In genomic region chr5:168347786-168348414, GRCh38 we compare ENCODE assay signal across 19 cellular contexts. TPM values are rescaled to one million over a fixed set of nuclear protein-coding genes. Genes with fewer than 3 reads are reported as not detected.
DNase-seq lines count a peak whose midpoint lies in the region; ATAC-seq, FAIRE-seq and TF ChIP-seq lines count a peak whose summit lies in the region.
"Had no signal": no experiment of that assay in that cellular context is flagged by ENCODE, and none has a peak within 500 bp of the region (broad histone marks: within the 10 kb centered on the region; RNA-seq: fewer than 3 reads in every experiment).

No MANE protein-coding gene starts in this region.

- intact Hi-C loops in Calu3 (cut with micrococcal nuclease; ENCODE audit: unreplicated experiment), result loop anchor here (2.0 kb wide), 4 partner anchors 17 to 57 kb away; partner anchors contain the start of gene WWC1

- peaks cover 62% of the 10 kb centered on the region for H3K36me3 Mint-ChIP-seq in Calu3 (ENCODE audit: insufficient read depth, unreplicated experiment)
- H3K36me3 Mint-ChIP-seq in nephron (ENCODE audit: low read depth), result no peaks in the 10 kb centered on the region
- peaks cover 4% of the 10 kb centered on the region for H3K36me3 Mint-ChIP-seq in nephron progenitor cell (ENCODE audit: low read depth)
- H3K36me3 Mint-ChIP-seq: CD8-positive, alpha-beta memory T cell had no signal

- H3K18ac ChIP-seq in H1 (ENCODE audit: extremely low read depth, low read length), result no peak overlapping the region

- no peak overlapping the region for H3K27ac ChIP-seq in H1 (ENCODE audit: low read depth, low read length)
- H3K27ac ChIP-seq: vagina had no signal

- H2BK120ac ChIP-seq in H1 (replicated peaks; ENCODE audit: low read depth, low read length), result no peak overlapping the region

- H3K79me1 ChIP-seq in H1 (ENCODE audit: low read depth, low read length), result peaks cover 7% of the 10 kb centered on the region

- 90% methylated on average over 6 of the region's 6 CpGs; no CpG with 5 or more reads in 1 of the 2 experiments for WGBS in H1 (ENCODE audit: extremely low coverage in 1 of 2, insufficient coverage in 1 of 2, insufficient read length in 1 of 2, insufficient replicate concordance in 2 of 2, low coverage in 1 of 2, low lambda C conversion rate in 2 of 2, missing lambda C conversion rate in 1 of 2), 2 experiments

- H3K27me3 Mint-ChIP-seq in Calu3 (ENCODE audit: unreplicated experiment), result no peaks in the 10 kb centered on the region
- no peaks in the 10 kb centered on the region for H3K27me3 Mint-ChIP-seq in nephron (ENCODE audit: low read depth)
- H3K27me3 Mint-ChIP-seq in nephron progenitor cell (ENCODE audit: low read depth, poor library complexity), result peaks cover 10% of the 10 kb centered on the region

- no peak overlapping the region for H4K91ac ChIP-seq in H1 (replicated peaks; ENCODE audit: insufficient read length, low read length)

- H2BK15ac ChIP-seq in H1 (ENCODE audit: low read length), result no peak overlapping the region; the same call in 1 of the 2 replicates

- no peak overlapping the region for H3K4me3 ChIP-seq in H1 (ENCODE audit: extremely low read depth in 1 of 4, insufficient read depth in 2 of 4, low read depth in 3 of 4, low read length in 4 of 4)
- H3K4me3 ChIP-seq: vagina had no signal

- H3K56ac ChIP-seq in H1 (replicated peaks; ENCODE audit: insufficient read length, low read depth, low read length), result no peak overlapping the region

- CTCF ChIA-PET in Calu3 (lab: Charles Lee) (interaction anchor here (0.5 to 6.3 kb wide), 15 partner anchors 8 to 78 kb away, joined by 3 to 38 read pairs (median 6); partner anchors contain the start of gene WWC1), H1 (lab: Charles Lee; ENCODE audit: partially characterized antibody) (interaction anchor here (0.6 to 5.8 kb wide), 16 partner anchors 9 to 78 kb away, joined by 3 to 46 read pairs (median 4); no protein-coding TSS in a partner anchor)

- no peaks in the 10 kb centered on the region for H3K27me3 ChIP-seq in H1 (replicated peaks in 1 of 4; ENCODE audit: control insufficient read depth in 3 of 4, extremely low read depth in 1 of 4, insufficient read depth in 3 of 4, low read length in 3 of 4)
- H3K27me3 ChIP-seq: vagina had no signal

- peak; percentile 73 for DNase-seq in Calu3
- peak; percentile 78 for DNase-seq in HT-29 (ENCODE audit: low spot score)
- DNase-seq in H1 (ENCODE audit: low read depth in 1 of 2, low spot score in 2 of 2), result no peak
- no peak for DNase-seq in nephron progenitor cell
- DNase-seq in dermis blood vessel endothelial cell, result no peak
- no peak for DNase-seq in foreskin melanocyte
- DNase-seq: amygdala; CD8-positive, alpha-beta memory T cell; cerebellar nuclear complex; EL; left cardiac atrium; NCI-H1436; NCI-H226; stimulated activated CD4-positive, alpha-beta T cell treated with anti-CD3 and anti-CD28 coated beads, Interleukin-1b, Interleukin-23, amount 100 ng/mL, for 48 hours had no signal

- H3K4me2 ChIP-seq in H1 (ENCODE audit: insufficient read depth in 1 of 2, low read depth in 2 of 2, low read length in 2 of 2), result no peak overlapping the region; a peak in 1 of 4 replicates

- no peak for TF ChIP-seq EP300 in H1 (IDR thresholded peaks at IDR 0.05; ENCODE audit: borderline replicate concordance in 1 of 2, low read depth in 2 of 2, low read length in 2 of 2)

- H4K20me1 ChIP-seq in H1 (replicated peaks in 1 of 2; ENCODE audit: control insufficient read depth in 1 of 2, insufficient read depth in 2 of 2, low read length in 2 of 2), result peaks cover 4 to 15% of the 10 kb centered on the region in 2 experiments

- peaks cover 87% of the 10 kb centered on the region for H3K4me1 Mint-ChIP-seq in Calu3 (ENCODE audit: low read depth, unreplicated experiment)
- peaks cover 4% of the 10 kb centered on the region for H3K4me1 Mint-ChIP-seq in nephron
- H3K4me1 Mint-ChIP-seq in nephron progenitor cell, result no peaks in the 10 kb centered on the region
- H3K4me1 Mint-ChIP-seq: CD8-positive, alpha-beta memory T cell had no signal

- no peak overlapping the region for H4K8ac ChIP-seq in H1 (ENCODE audit: extremely low read depth, insufficient read depth, low read length)

- no peak overlapping the region for H4K5ac ChIP-seq in H1 (ENCODE audit: insufficient read length, low read depth, low read length)

- H3K9me3 ChIP-seq in H1 (ENCODE audit: insufficient read depth in 2 of 2, low read depth in 1 of 2, low read length in 1 of 2), result no peaks in the 10 kb centered on the region
- H3K9me3 ChIP-seq: vagina had no signal

- no peak overlapping the region for H3K9ac ChIP-seq in H1 (replicated peaks in 1 of 4; ENCODE audit: extremely low read depth in 1 of 4, low read depth in 3 of 4, low read length in 3 of 4)

- FAIRE-seq in H1 (lab: Jason Lieb, UNC), result no peak
- FAIRE-seq: HTR-8/SVneo, TTC549 had no signal

- TF ChIP-seq RAD21 in H1 (IDR thresholded peaks at IDR 0.05 in 1 of 2, conservative IDR thresholded peaks at IDR 0.05 in 1 of 2; ENCODE audit: low read depth in 2 of 2, low read length in 2 of 2), result peak in 1 of 2 experiments; percentile 2; a peak in 1 of 4 replicates

- no peak overlapping the region for H3K14ac ChIP-seq in H1 (ENCODE audit: insufficient read length)

- peak overlapping the region; percentile 85 for H3K27ac Mint-ChIP-seq in Calu3 (ENCODE audit: unreplicated experiment)
- peak overlapping the region; percentile 25 to 99 (median 34) for H3K27ac Mint-ChIP-seq in nephron
- H3K27ac Mint-ChIP-seq in nephron progenitor cell, result no peak overlapping the region

- H2BK5ac ChIP-seq in H1 (ENCODE audit: low read depth, low read length), result no peak overlapping the region

- H3K4me1 ChIP-seq in H1 (replicated peaks in 1 of 4; ENCODE audit: control insufficient read depth in 3 of 4, insufficient read depth in 4 of 4, low read length in 3 of 4), result peaks cover 15 to 39% (median 23%) of the 10 kb centered on the region in 4 experiments
- H3K4me1 ChIP-seq: vagina had no signal

- H3K36me3 ChIP-seq in H1 (ENCODE audit: control insufficient read depth in 2 of 4, insufficient read depth in 4 of 4, low read length in 3 of 4), result no peaks in the 10 kb centered on the region
- H3K36me3 ChIP-seq: vagina had no signal

- no peak for TF ChIP-seq POLR2A in H1 (IDR thresholded peaks at IDR 0.05; ENCODE audit: control extremely low read depth in 1 of 2, low read depth in 2 of 2, low read length in 2 of 2)

- H3K23me2 ChIP-seq in H1 (ENCODE audit: low read depth, low read length), result no peaks in the 10 kb centered on the region; the same call in 1 of the 2 replicates

- no peak overlapping the region for H3K4ac ChIP-seq in H1 (replicated peaks; ENCODE audit: insufficient read length, low read depth, low read length)

- H3K23ac ChIP-seq in H1 (ENCODE audit: insufficient read length), result no peak overlapping the region

- no peak overlapping the region for H2AFZ ChIP-seq in H1 (ENCODE audit: low read length)

- BruUV-seq in Calu3 (replicated peaks; lab: Mats Ljungman, UMichigan), result no TSS peak

- POLR2A ChIA-PET in H1 (lab: Charles Lee; ENCODE audit: partially characterized antibody), result interaction anchor here (1.3 to 1.9 kb wide), 4 partner anchors 12 to 37 kb away, joined by 3 to 8 read pairs (median 4); no protein-coding TSS in a partner anchor

- peak overlapping the region; percentile 79; the same call in 1 of the 2 replicates for H2BK12ac ChIP-seq in H1 (ENCODE audit: low read depth, low read length)

- peak overlapping the region; percentile 53 for H3K4me3 Mint-ChIP-seq in Calu3 (ENCODE audit: low read depth, unreplicated experiment)
- H3K4me3 Mint-ChIP-seq in nephron, result no peak overlapping the region
- H3K4me3 Mint-ChIP-seq in nephron progenitor cell, result no peak overlapping the region
- H3K4me3 Mint-ChIP-seq: CD8-positive, alpha-beta memory T cell had no signal

- H2BK20ac ChIP-seq in H1 (ENCODE audit: low read length), result no peak overlapping the region

- H3K79me2 ChIP-seq in H1 (ENCODE audit: control insufficient read depth in 1 of 2, insufficient read depth in 2 of 2, low read length in 2 of 2), result peaks cover 0 to 55% of the 10 kb centered on the region in 2 experiments; a peak in 2 of 4 replicates

- no peaks in the 10 kb centered on the region for H3K9me3 Mint-ChIP-seq in Calu3 (ENCODE audit: low read depth, unreplicated experiment)
- H3K9me3 Mint-ChIP-seq in nephron, result no peaks in the 10 kb centered on the region
- no peaks in the 10 kb centered on the region for H3K9me3 Mint-ChIP-seq in nephron progenitor cell
- H3K9me3 Mint-ChIP-seq: CD8-positive, alpha-beta memory T cell had no signal

- no peak for TF ChIP-seq CTCF in Calu3 (IDR thresholded peaks at IDR 0.05; ENCODE audit: unreplicated experiment)
- TF ChIP-seq CTCF in H1 (IDR thresholded peaks at IDR 0.05; ENCODE audit: control extremely low read depth in 1 of 3, insufficient read depth in 1 of 3, low read depth in 1 of 3, low read length in 3 of 3), result peak in 2 of 3 experiments; percentile 4 to 5; a peak in 2 of 4 replicates
- TF ChIP-seq CTCF in nephron (IDR thresholded peaks at IDR 0.05; ENCODE audit: unreplicated experiment in 3 of 3), result no peak
- no peak for TF ChIP-seq CTCF in nephron progenitor cell (IDR thresholded peaks at IDR 0.05)

- no peak overlapping the region for H2AK5ac ChIP-seq in H1 (ENCODE audit: low read depth, low read length)

- no peak for ATAC-seq in GM18873 (IDR thresholded peaks at IDR 0.05; ENCODE audit: low FRiP score, unreplicated experiment)
- ATAC-seq: left cardiac atrium had no signal

TF ChIP-seq in H1, 55 proteins besides CTCF, POLR2A, EP300 and RAD21 (continues in another document):
- TF ChIP-seq RBBP5 (IDR thresholded peaks at IDR 0.05; ENCODE audit: borderline replicate concordance, low read depth, low read length), result no peak
- TF ChIP-seq TCF12 (IDR thresholded peaks at IDR 0.05; ENCODE audit: low read depth, low read length), result 0 out of 2 replicates have a peak, but pooled peaks have one; percentile 31
- TF ChIP-seq E2F6 (IDR thresholded peaks at IDR 0.05), result no peak
- TF ChIP-seq KDM5A (IDR thresholded peaks at IDR 0.05; ENCODE audit: low read length), result no peak

RNA-seq across cellular contexts. Expression of gene WWC1, which starts 56.5 kb away (rescaled TPM):
- 190 TPM in 2 replicates for total RNA-seq in Calu3 (2022)
- 66.0 and 70.1 TPM in 2 replicates for total RNA-seq in HT-29 (2014; rRNA removed; shearing (Covaris generic))
- 41.1 and 42.7 TPM in 2 replicates for total RNA-seq in H1 (2021; fragmentation: NEBNext Ultra II Directional; extraction: Animal tissue kit (Norgen Biotek cat#: 25700))
- 16.4 and 19.5 TPM in 2 replicates for polyA plus RNA-seq in H1 (2011; rRNA removed)
- 25.6 TPM for polyA plus RNA-seq in H1 (2011; cell fraction: cytosol; rRNA removed)
- 23.1 TPM for polyA plus RNA-seq in H1 (2011; cell fraction: nucleus; rRNA removed)
- polyA plus RNA-seq in H1 (2012, experiment 1 of 2), result 33.1 to 40.9 TPM (median 34.7 TPM) in 4 replicates
- polyA plus RNA-seq in H1 (2012, experiment 2 of 2), result 18.3 TPM
- polyA plus RNA-seq in H1 (2013, experiment 1 of 2), result 18.6 TPM
- 18.5 TPM for polyA plus RNA-seq in H1 (2013, experiment 2 of 2)
- polyA minus RNA-seq in H1 (2011; rRNA and poly(A)+ RNA removed), result 39.0 and 39.2 TPM in 2 replicates
- polyA minus RNA-seq in H1 (2011; cell fraction: cytosol; rRNA and poly(A)+ RNA removed), result 24.8 TPM
- polyA minus RNA-seq in H1 (2011; cell fraction: nucleus; rRNA and poly(A)+ RNA removed), result 24.5 TPM
- 1.1 and 26.2 TPM in 2 replicates for total RNA-seq in dermis blood vessel endothelial cell

Comparison
In these comparisons a context has a peak if more than half of its experiments do, and no peak if none do; other contexts are left out.
1. DNase-seq: peak in Calu3 (single experiment) and HT-29 (single experiment); none in H1 (0 of 2), nephron progenitor cell (single experiment), dermis blood vessel endothelial cell (single experiment) and foreskin melanocyte (single experiment).
2. CTCF ChIP-seq: peak in H1 (2 of 3); none in Calu3 (single experiment), nephron (0 of 3) and nephron progenitor cell (single experiment).